In the genomic region with DNA sequence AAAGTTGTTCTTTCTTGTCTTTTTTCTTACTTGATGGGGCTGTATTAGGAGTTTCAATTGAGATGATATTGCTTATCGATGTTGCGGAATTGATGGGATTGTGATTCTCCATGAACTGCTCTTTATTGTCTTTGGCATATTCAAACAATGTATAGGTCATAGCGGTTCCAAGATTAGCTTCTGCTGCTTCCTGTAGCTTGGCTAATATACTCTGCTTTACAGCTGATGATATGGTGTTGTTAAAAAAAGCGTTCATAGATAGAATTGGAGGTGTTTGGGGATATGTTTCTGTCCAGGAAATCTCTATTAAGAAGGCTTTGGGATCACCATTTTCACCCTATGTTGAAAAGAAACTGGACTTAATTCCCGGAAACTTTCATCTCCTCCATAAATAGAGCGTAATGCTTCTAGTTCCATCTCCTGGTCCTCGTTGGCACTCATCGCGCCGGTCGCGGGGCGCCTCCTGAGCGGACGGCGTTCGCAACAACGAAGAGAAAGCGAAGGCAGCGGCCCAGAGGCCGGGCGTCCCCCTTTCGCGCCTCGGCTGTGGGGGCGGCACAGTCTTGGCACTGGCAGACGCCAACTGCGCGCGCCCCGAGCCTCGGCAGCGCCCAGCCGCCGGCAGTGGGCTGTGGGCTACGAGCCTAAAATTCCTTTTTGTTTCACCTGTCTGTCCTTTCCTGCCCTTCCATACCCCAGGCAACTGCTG, we compare ENCODE assay signal across 8 cellular contexts.
DNase-seq lines count a peak whose midpoint lies in the region; ATAC-seq and TF ChIP-seq lines count a peak whose summit lies in the region.
"Not testable (repeated sequence)": the region's sequence is repeated elsewhere in the genome, so short reads cannot be mapped to it uniquely, and the experiment has no call there.

No MANE protein-coding gene starts in this region.

- peak overlapping the region; percentile 33 to 80 (median 72) for H3K4me3 Mint-ChIP-seq in CD8-positive, alpha-beta memory T cell

- not testable (repeated sequence) for DNase-seq in CD8-positive, alpha-beta memory T cell; NB4 (ENCODE audit: low read depth); activated naive CD4-positive, alpha-beta T cell treated with anti-CD3 and anti-CD28 coated beads, Interleukin-2, amount 50 U/mL, for 72 hours (ENCODE audit: low spot score in 2 of 2); esophagus squamous epithelium (lab: John Stamatoyannopoulos, UW)

- peaks cover 6 to 13% (median 10%) of the 10 kb centered on the region in 3 donors for H3K4me1 Mint-ChIP-seq in CD8-positive, alpha-beta memory T cell

- H3K27ac Mint-ChIP-seq in CD8-positive, alpha-beta memory T cell: not testable (repeated sequence)
- peak overlapping the region in 1 of 2 donors; percentile 67 for H3K27ac Mint-ChIP-seq in activated naive CD4-positive, alpha-beta T cell treated with anti-CD3 and anti-CD28 coated beads, Interleukin-2, amount 50 U/mL, for 72 hours

- ATAC-seq in GM19467 (IDR thresholded peaks at IDR 0.05; ENCODE audit: unreplicated experiment) (peak; percentile 71), HG02885 (IDR thresholded peaks at IDR 0.05; ENCODE audit: poor library complexity, unreplicated experiment) (peak; percentile 94)
- ATAC-seq in activated naive CD4-positive, alpha-beta T cell treated with anti-CD3 and anti-CD28 coated beads, Interleukin-2, amount 50 U/mL, for 72 hours: peak; percentile 97 to 98

- TF ChIP-seq POLR2A in NB4 (IDR thresholded peaks at IDR 0.05; ENCODE audit: extremely low read depth, insufficient read length); esophagus squamous epithelium (IDR thresholded peaks at IDR 0.05): not testable (repeated sequence)

- POLR2A ChIA-PET in CD8-positive, alpha-beta memory T cell (lab: Charles Lee): not testable (repeated sequence)

- H3K4me3 ChIP-seq in CD8-positive, alpha-beta memory T cell (ENCODE audit: low read length): not testable (repeated sequence)
- peak overlapping the region; percentile 43 for H3K4me3 ChIP-seq in NB4 (ENCODE audit: low read depth, low read length)
- H3K4me3 ChIP-seq in esophagus squamous epithelium: peak overlapping the region; percentile 31 to 62 (median 40)
- peak overlapping the region; percentile 17 to 56 for H3K4me3 ChIP-seq in muscle layer of duodenum (ENCODE audit: low read depth in 1 of 2, low read length in 2 of 2)
- peak overlapping the region; percentile 21 to 36 for H3K4me3 ChIP-seq in stomach smooth muscle (ENCODE audit: low read length in 2 of 2)

- intact Hi-C loops in esophagus squamous epithelium (cut with DNase I): not testable (repeated sequence)

- H3K36me3 Mint-ChIP-seq in CD8-positive, alpha-beta memory T cell; activated naive CD4-positive, alpha-beta T cell treated with anti-CD3 and anti-CD28 coated beads, Interleukin-2, amount 50 U/mL, for 72 hours: not testable (repeated sequence)

- 20 to 21% methylated on average over 14 to 17 of the region's 36 CpGs for WGBS in esophagus squamous epithelium, 2 donors

- H3K9me3 ChIP-seq in CD8-positive, alpha-beta memory T cell (ENCODE audit: low read length); esophagus squamous epithelium; muscle layer of duodenum (ENCODE audit: control insufficient read depth in 1 of 2, low read length in 2 of 2); stomach smooth muscle (ENCODE audit: control insufficient read depth in 2 of 2, low read length in 2 of 2): not testable (repeated sequence)

- H3K4me1 ChIP-seq in CD8-positive, alpha-beta memory T cell (ENCODE audit: insufficient read depth, low read length); esophagus squamous epithelium; muscle layer of duodenum (ENCODE audit: control insufficient read depth in 1 of 2, insufficient read depth in 2 of 2, low read length in 2 of 2); stomach smooth muscle (ENCODE audit: control insufficient read depth, insufficient read depth, low read length): not testable (repeated sequence)

- H3K9ac ChIP-seq in stomach smooth muscle (ENCODE audit: low read length in 2 of 2): not testable (repeated sequence)

- CTCF ChIA-PET in CD8-positive, alpha-beta memory T cell (lab: Charles Lee): not testable (repeated sequence)

- H3K27me3 ChIP-seq in CD8-positive, alpha-beta memory T cell (ENCODE audit: insufficient read depth, low read length, poor library complexity, severe bottlenecking); esophagus squamous epithelium; muscle layer of duodenum (ENCODE audit: low read depth, low read length); stomach smooth muscle (ENCODE audit: control insufficient read depth in 1 of 2, insufficient read depth in 2 of 2, low read length in 2 of 2): not testable (repeated sequence)

- peaks cover 6 to 39% of the 10 kb centered on the region in 2 donors for H3K27me3 Mint-ChIP-seq in CD8-positive, alpha-beta memory T cell

- not testable (repeated sequence) for TF ChIP-seq CTCF in NB4 (IDR thresholded peaks at IDR 0.05; ENCODE audit: low read depth, low read length); esophagus squamous epithelium (IDR thresholded peaks at IDR 0.05)

- not testable (repeated sequence) for H3K27ac ChIP-seq in CD8-positive, alpha-beta memory T cell (ENCODE audit: low read depth, low read length); esophagus squamous epithelium; muscle layer of duodenum (ENCODE audit: low read length); stomach smooth muscle (ENCODE audit: low read length)

- not testable (repeated sequence) for H3K36me3 ChIP-seq in CD8-positive, alpha-beta memory T cell (ENCODE audit: insufficient read depth, low read length); esophagus squamous epithelium; muscle layer of duodenum (ENCODE audit: control insufficient read depth in 1 of 2, insufficient read depth in 2 of 2, low read length in 2 of 2); stomach smooth muscle (ENCODE audit: control insufficient read depth in 2 of 2, insufficient read depth in 2 of 2, low read length in 2 of 2)

- not testable (repeated sequence) for H3K9me3 Mint-ChIP-seq in CD8-positive, alpha-beta memory T cell; activated naive CD4-positive, alpha-beta T cell treated with anti-CD3 and anti-CD28 coated beads, Interleukin-2, amount 50 U/mL, for 72 hours
